ENCODE assay signal across 19 cellular contexts in genomic region chr17:12362853-12363252, GRCh38.
"Had no signal": no experiment of that assay in that cellular context is flagged by ENCODE, and none has a peak within 500 bp of the region (broad histone marks: within the 10 kb centered on the region; RNA-seq: fewer than 3 reads in every experiment).

No MANE protein-coding gene starts in this region.

- ATAC-seq: activated CD8-positive, alpha-beta T cell treated with anti-CD3 and anti-CD28 coated beads, Interleukin-2, amount 10 ng/mL, durations not matched to agents 7 days and 5 days; activated naive CD4-positive, alpha-beta T cell treated with anti-CD3 and anti-CD28 coated beads, Interleukin-2, amount 50 U/mL, for 72 hours; right lobe of liver; stimulated activated effector memory CD8-positive, alpha-beta T cell treated with anti-CD3 and anti-CD28 coated beads, Interleukin-12 subunit alpha, Interleukin-12 subunit beta, amount 100 ng/mL, for 72 hours had no signal

- H3K27ac Mint-ChIP-seq: activated CD8-positive, alpha-beta T cell treated with anti-CD3 and anti-CD28 coated beads, Interleukin-2, amount 10 ng/mL, durations not matched to agents 7 days and 5 days; naive B cell; progenitor cell of endocrine pancreas; stimulated activated effector memory CD8-positive, alpha-beta T cell treated with anti-CD3 and anti-CD28 coated beads, Interleukin-12 subunit alpha, Interleukin-12 subunit beta, amount 100 ng/mL, for 72 hours; T-helper 1 cell treated with Interleukin-12 subunit alpha and Interleukin-12 subunit beta and Interleukin-4 antibody, amounts not matched to agents 30 μg/mL and 1 μg/mL, for 36 hours had no signal

- H3K36me3 ChIP-seq: right lobe of liver had no signal

- DNase-seq: activated CD4-positive, alpha-beta T cell treated with anti-CD3 and anti-CD28 coated beads for 48 hours; activated CD8-positive, alpha-beta memory T cell treated with anti-CD3 and anti-CD28 coated beads, Interleukin-2, amount 50 U/mL, for 4 hours; activated CD8-positive, alpha-beta T cell treated with anti-CD3 and anti-CD28 coated beads, Interleukin-2, amount 10 ng/mL, durations not matched to agents 7 days and 5 days; activated gamma-delta T cell; activated T-cell treated with anti-CD3 and anti-CD28 coated beads, Interleukin-2, amount 50 U/mL, for 48 hours; amniotic stem cell; dermis blood vessel endothelial cell; head of caudate nucleus; kidney glomerular epithelial cell; naive B cell; right lobe of liver; stimulated activated CD4-positive, alpha-beta T cell treated with anti-CD3 and anti-CD28 coated beads, Interleukin-12 subunit alpha, Interleukin-12 subunit beta, amount 100 ng/mL, for 4 hours; trophoblast cell had no signal

- H3K4me3 Mint-ChIP-seq: activated CD8-positive, alpha-beta T cell treated with anti-CD3 and anti-CD28 coated beads, Interleukin-2, amount 10 ng/mL, durations not matched to agents 7 days and 5 days; central memory CD8-positive, alpha-beta T cell; naive B cell; stimulated activated effector memory CD8-positive, alpha-beta T cell treated with anti-CD3 and anti-CD28 coated beads, Interleukin-12 subunit alpha, Interleukin-12 subunit beta, amount 100 ng/mL, for 72 hours; T-helper 1 cell treated with Interleukin-12 subunit alpha and Interleukin-12 subunit beta and Interleukin-4 antibody, amounts not matched to agents 30 μg/mL and 1 μg/mL, for 36 hours had no signal

- H3K4me3 ChIP-seq: right lobe of liver had no signal

- H3K27me3 Mint-ChIP-seq: central memory CD8-positive, alpha-beta T cell; naive B cell had no signal

- H3K9me3 ChIP-seq: right lobe of liver had no signal

- H3K4me1 ChIP-seq: right lobe of liver had no signal

- H3K4me1 Mint-ChIP-seq: central memory CD8-positive, alpha-beta T cell; naive B cell; stimulated activated effector memory CD8-positive, alpha-beta T cell treated with anti-CD3 and anti-CD28 coated beads, Interleukin-12 subunit alpha, Interleukin-12 subunit beta, amount 100 ng/mL, for 72 hours had no signal

- H3K27me3 ChIP-seq: right lobe of liver had no signal

- H3K36me3 Mint-ChIP-seq: stimulated activated effector memory CD8-positive, alpha-beta T cell treated with anti-CD3 and anti-CD28 coated beads, Interleukin-12 subunit alpha, Interleukin-12 subunit beta, amount 100 ng/mL, for 72 hours had no signal

- H3K27ac ChIP-seq: epithelial cell of prostate, right lobe of liver had no signal
